ENCODE assay signal across 9 cellular contexts in genomic region chr11:18171377-18172000, GRCh38. TPM values are rescaled to one million over a fixed set of nuclear protein-coding genes. Genes with fewer than 3 reads are reported as not detected.
A peak's percentile ranks its signal among the peaks of the same experiment; 100 is the strongest.
DNase-seq lines count a peak whose midpoint lies in the region; ATAC-seq and TF ChIP-seq lines count a peak whose summit lies in the region.
"Had no signal": no experiment of that assay in that cellular context is flagged by ENCODE, and none has a peak within 500 bp of the region (broad histone marks: within the 10 kb centered on the region; RNA-seq: fewer than 3 reads in every experiment).

No MANE protein-coding gene starts in this region.

- no peaks in the 10 kb centered on the region for H3K4me1 ChIP-seq in transverse colon

- H3K4me3 ChIP-seq in fibroblast of mammary gland (ENCODE audit: control insufficient read depth, low read depth, low read length) (no peak overlapping the region), transverse colon (no peak overlapping the region)

- no peaks in the 10 kb centered on the region for H3K36me3 ChIP-seq in transverse colon

- TF ChIP-seq EP300 in transverse colon (IDR thresholded peaks at IDR 0.05; ENCODE audit: low read depth), result no peak

- DNase-seq in AG09319 (ENCODE audit: extremely low read depth, low read depth) (no peak), NCI-H82 treated with DMSO at 0.1 percent for 48 hours (lab: John Stamatoyannopoulos, UW; ENCODE audit: unreplicated experiment) (peak; percentile 0), fibroblast of mammary gland (ENCODE audit: low read depth) (peak; percentile 16), transverse colon (no peak), NCI-H2081 (lab: John Stamatoyannopoulos, UW) (no peak)

- in situ Hi-C loops in transverse colon (cut with MboI; ENCODE audit: low pct_ligation_motif_present in 1 of 4, low pct_unique_long_range_greater_than_20kb in 1 of 4, low sequenced_read_pairs in 3 of 4), result no loop called here

- intact Hi-C loops in transverse colon (cut with DNase I; ENCODE audit: low total_unique reads), result no loop called here

- no peak overlapping the region for H3K27ac ChIP-seq in transverse colon
- H3K27ac ChIP-seq: epithelial cell of prostate had no signal

- no peaks in the 10 kb centered on the region for H3K27me3 ChIP-seq in transverse colon

- no peaks in the 10 kb centered on the region for H3K9me3 ChIP-seq in transverse colon

- TF ChIP-seq CTCF in AG09319 (IDR thresholded peaks at IDR 0.05; ENCODE audit: low read depth, low read length), result peak; percentile 51
- TF ChIP-seq CTCF in GM12874 (IDR thresholded peaks at IDR 0.05; ENCODE audit: insufficient read depth, low read depth, low read length), result peak; percentile 56
- TF ChIP-seq CTCF in fibroblast of mammary gland (conservative IDR thresholded peaks at IDR 0.05; ENCODE audit: control insufficient read depth, insufficient read depth, low read depth, low read length), result peak; percentile 62
- TF ChIP-seq CTCF in transverse colon (IDR thresholded peaks at IDR 0.05), result peak in 4 of 5 experiments; percentile 16 to 39 (median 26)

- ATAC-seq in HG02678 (IDR thresholded peaks at IDR 0.05; ENCODE audit: unreplicated experiment) (no peak), GM19397 (IDR thresholded peaks at IDR 0.05; ENCODE audit: unreplicated experiment) (no peak)

- WGBS in transverse colon (ENCODE audit: low coverage in 1 of 2), 2 donors, result 56 to 62% methylated on average over 4 of the region's 4 CpGs

- TF ChIP-seq POLR2A in transverse colon (IDR thresholded peaks at IDR 0.05), result no peak

RNA-seq across cellular contexts. Expression of gene MRGPRX4, which starts 1.1 kb away (rescaled TPM):
- total RNA-seq in transverse colon, result not detected

RNA-seq across cellular contexts. Expression of gene MRGPRX3, which starts 39.1 kb away (rescaled TPM):
- not detected for total RNA-seq in transverse colon

Comparison
In these comparisons a context has a peak if more than half of its experiments do, and no peak if none do; other contexts are left out.
1. DNase-seq: peak in NCI-H82 treated with DMSO at 0.1 percent for 48 hours (single experiment) and fibroblast of mammary gland (single experiment); none in AG09319 (single experiment), transverse colon (single experiment) and NCI-H2081 (0 of 2).
2. Peak in every context shown above with its lines, with median percentiles within 50 percentile points of each other: CTCF ChIP-seq.